ENCODE assay signal across 2 cellular contexts in the genomic region with DNA sequence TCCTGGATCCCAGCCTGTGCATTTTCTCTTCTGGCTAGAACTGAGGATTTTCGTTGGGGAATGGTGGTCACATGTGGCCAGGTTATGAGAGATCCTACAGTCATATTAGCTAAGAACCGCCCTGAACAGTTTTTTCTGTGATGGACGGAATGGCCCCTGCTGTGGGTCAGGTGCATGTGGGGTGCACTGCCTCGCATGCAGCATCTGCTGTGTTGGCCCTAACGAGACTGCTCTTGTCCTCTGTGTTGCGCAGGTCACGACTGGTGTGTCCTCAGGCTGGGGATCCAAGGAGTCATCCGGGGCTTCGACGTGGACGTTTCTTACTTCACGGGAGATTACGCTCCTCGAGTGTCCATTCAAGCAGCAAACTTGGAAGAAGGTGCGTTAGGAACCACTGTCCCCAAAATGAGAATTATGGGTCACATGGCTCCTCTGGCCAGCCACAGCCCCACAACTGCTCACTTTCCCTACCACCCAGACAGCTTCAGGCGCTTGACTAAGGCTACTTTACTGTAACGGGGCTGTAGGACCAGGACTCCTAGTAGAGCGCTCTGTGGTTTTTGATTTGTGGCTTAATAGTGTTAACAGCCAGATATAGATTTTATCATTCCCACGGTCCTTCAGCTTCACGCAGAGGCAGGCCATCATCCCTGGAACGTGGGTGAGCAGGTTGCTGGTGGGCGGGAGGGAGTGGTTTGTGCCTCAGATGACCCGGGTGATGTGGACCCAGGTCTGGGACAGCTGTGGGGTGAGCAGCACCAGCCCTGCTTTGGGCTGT.
TF ChIP-seq lines count a peak whose summit lies in the region.

No MANE protein-coding gene starts in this region.

TF ChIP-seq in SK-N-SH, 30 proteins besides CTCF, POLR2A, EP300 and RAD21 (continued from another document):
- TF ChIP-seq FOXM1 (IDR thresholded peaks at IDR 0.05; ENCODE audit: low read depth) (no peak), EZH2phosphoT487 (IDR thresholded peaks at IDR 0.05; ENCODE audit: borderline replicate concordance, low read depth) (no peak)
- TF ChIP-seq, protein P1, sequence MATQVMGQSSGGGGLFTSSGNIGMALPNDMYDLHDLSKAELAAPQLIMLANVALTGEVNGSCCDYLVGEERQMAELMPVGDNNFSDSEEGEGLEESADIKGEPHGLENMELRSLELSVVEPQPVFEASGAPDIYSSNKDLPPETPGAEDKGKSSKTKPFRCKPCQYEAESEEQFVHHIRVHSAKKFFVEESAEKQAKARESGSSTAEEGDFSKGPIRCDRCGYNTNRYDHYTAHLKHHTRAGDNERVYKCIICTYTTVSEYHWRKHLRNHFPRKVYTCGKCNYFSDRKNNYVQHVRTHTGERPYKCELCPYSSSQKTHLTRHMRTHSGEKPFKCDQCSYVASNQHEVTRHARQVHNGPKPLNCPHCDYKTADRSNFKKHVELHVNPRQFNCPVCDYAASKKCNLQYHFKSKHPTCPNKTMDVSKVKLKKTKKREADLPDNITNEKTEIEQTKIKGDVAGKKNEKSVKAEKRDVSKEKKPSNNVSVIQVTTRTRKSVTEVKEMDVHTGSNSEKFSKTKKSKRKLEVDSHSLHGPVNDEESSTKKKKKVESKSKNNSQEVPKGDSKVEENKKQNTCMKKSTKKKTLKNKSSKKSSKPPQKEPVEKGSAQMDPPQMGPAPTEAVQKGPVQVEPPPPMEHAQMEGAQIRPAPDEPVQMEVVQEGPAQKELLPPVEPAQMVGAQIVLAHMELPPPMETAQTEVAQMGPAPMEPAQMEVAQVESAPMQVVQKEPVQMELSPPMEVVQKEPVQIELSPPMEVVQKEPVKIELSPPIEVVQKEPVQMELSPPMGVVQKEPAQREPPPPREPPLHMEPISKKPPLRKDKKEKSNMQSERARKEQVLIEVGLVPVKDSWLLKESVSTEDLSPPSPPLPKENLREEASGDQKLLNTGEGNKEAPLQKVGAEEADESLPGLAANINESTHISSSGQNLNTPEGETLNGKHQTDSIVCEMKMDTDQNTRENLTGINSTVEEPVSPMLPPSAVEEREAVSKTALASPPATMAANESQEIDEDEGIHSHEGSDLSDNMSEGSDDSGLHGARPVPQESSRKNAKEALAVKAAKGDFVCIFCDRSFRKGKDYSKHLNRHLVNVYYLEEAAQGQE (IDR thresholded peaks at IDR 0.05; ENCODE audit: low read depth, low read length), result no peak
TF ChIP-seq in SK-N-SH: peak in this region for 1.

TF ChIP-seq in SK-N-SH treated with all-trans-retinoic acid at 6 μM for 48 hours, 23 proteins besides CTCF, POLR2A, EP300 and RAD21 (continued from another document):
- TF ChIP-seq, protein P2, sequence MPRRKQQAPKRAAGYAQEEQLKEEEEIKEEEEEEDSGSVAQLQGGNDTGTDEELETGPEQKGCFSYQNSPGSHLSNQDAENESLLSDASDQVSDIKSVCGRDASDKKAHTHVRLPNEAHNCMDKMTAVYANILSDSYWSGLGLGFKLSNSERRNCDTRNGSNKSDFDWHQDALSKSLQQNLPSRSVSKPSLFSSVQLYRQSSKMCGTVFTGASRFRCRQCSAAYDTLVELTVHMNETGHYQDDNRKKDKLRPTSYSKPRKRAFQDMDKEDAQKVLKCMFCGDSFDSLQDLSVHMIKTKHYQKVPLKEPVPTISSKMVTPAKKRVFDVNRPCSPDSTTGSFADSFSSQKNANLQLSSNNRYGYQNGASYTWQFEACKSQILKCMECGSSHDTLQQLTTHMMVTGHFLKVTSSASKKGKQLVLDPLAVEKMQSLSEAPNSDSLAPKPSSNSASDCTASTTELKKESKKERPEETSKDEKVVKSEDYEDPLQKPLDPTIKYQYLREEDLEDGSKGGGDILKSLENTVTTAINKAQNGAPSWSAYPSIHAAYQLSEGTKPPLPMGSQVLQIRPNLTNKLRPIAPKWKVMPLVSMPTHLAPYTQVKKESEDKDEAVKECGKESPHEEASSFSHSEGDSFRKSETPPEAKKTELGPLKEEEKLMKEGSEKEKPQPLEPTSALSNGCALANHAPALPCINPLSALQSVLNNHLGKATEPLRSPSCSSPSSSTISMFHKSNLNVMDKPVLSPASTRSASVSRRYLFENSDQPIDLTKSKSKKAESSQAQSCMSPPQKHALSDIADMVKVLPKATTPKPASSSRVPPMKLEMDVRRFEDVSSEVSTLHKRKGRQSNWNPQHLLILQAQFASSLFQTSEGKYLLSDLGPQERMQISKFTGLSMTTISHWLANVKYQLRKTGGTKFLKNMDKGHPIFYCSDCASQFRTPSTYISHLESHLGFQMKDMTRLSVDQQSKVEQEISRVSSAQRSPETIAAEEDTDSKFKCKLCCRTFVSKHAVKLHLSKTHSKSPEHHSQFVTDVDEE (CRISPR knock-in tag; IDR thresholded peaks at IDR 0.05), result no peak
- TF ChIP-seq ZFP30 (CRISPR knock-in tag; IDR thresholded peaks at IDR 0.05), result no peak
- TF ChIP-seq BACH2 (CRISPR knock-in tag; IDR thresholded peaks at IDR 0.05; ENCODE audit: borderline replicate concordance), result no peak
- TF ChIP-seq ZNF70 (CRISPR knock-in tag; IDR thresholded peaks at IDR 0.05), result no peak
- no peak for TF ChIP-seq ZC3H10 (CRISPR knock-in tag; IDR thresholded peaks at IDR 0.05)
- TF ChIP-seq GLIS3 (CRISPR knock-in tag; IDR thresholded peaks at IDR 0.05), result no peak
- no peak for TF ChIP-seq RARB (CRISPR knock-in tag; IDR thresholded peaks at IDR 0.05)
- no peak for TF ChIP-seq TOX (CRISPR knock-in tag; IDR thresholded peaks at IDR 0.05; ENCODE audit: borderline replicate concordance)
- TF ChIP-seq, protein P3, sequence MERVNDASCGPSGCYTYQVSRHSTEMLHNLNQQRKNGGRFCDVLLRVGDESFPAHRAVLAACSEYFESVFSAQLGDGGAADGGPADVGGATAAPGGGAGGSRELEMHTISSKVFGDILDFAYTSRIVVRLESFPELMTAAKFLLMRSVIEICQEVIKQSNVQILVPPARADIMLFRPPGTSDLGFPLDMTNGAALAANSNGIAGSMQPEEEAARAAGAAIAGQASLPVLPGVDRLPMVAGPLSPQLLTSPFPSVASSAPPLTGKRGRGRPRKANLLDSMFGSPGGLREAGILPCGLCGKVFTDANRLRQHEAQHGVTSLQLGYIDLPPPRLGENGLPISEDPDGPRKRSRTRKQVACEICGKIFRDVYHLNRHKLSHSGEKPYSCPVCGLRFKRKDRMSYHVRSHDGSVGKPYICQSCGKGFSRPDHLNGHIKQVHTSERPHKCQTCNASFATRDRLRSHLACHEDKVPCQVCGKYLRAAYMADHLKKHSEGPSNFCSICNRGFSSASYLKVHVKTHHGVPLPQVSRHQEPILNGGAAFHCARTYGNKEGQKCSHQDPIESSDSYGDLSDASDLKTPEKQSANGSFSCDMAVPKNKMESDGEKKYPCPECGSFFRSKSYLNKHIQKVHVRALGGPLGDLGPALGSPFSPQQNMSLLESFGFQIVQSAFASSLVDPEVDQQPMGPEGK (CRISPR knock-in tag; IDR thresholded peaks at IDR 0.05; ENCODE audit: borderline replicate concordance), result no peak
- TF ChIP-seq SNAI2 (CRISPR knock-in tag; IDR thresholded peaks at IDR 0.05), result no peak
- TF ChIP-seq TCF4 (CRISPR knock-in tag; IDR thresholded peaks at IDR 0.05; ENCODE audit: borderline replicate concordance), result no peak
